ENCODE assay signal across 18 cellular contexts in genomic region chr17:76934561-76935320, GRCh38.
DNase-seq lines count a peak whose midpoint lies in the region; ATAC-seq, FAIRE-seq and TF ChIP-seq lines count a peak whose summit lies in the region.
"Had no signal": no experiment of that assay in that cellular context is flagged by ENCODE, and none has a peak within 500 bp of the region (broad histone marks: within the 10 kb centered on the region; RNA-seq: fewer than 3 reads in every experiment).

No MANE protein-coding gene starts in this region.

- H3K4me2 ChIP-seq in A549 (peak overlapping the region; percentile 32; the same call in 2 of the 3 replicates), trophoblast cell (ENCODE audit: low read length) (no peak overlapping the region)

- no peak overlapping the region for H4K8ac ChIP-seq in trophoblast cell (ENCODE audit: low read depth, low read length)

- H3K4me3 ChIP-seq in A549 (no peak overlapping the region), trophoblast cell (ENCODE audit: low read depth, low read length) (no peak overlapping the region), upper lobe of left lung (no peak overlapping the region)
- H3K4me3 ChIP-seq: HAP-1, SJCRH30 had no signal

- no peak overlapping the region for H4K12ac ChIP-seq in trophoblast cell (ENCODE audit: low read depth, low read length)

- H3K9me3 ChIP-seq in A549, result no peaks in the 10 kb centered on the region
- H3K9me3 ChIP-seq in trophoblast cell (ENCODE audit: insufficient read depth, low read depth, low read length), result no peaks in the 10 kb centered on the region
- H3K9me3 ChIP-seq in upper lobe of left lung, result no peaks in the 10 kb centered on the region
- H3K9me3 ChIP-seq: HAP-1, SJCRH30 had no signal

- no peak overlapping the region for H2AK5ac ChIP-seq in trophoblast cell (ENCODE audit: low read length)

- FAIRE-seq in A549 (lab: Jason Lieb, UNC), result no peak
- peak; percentile 86 for FAIRE-seq in HTR-8/SVneo (lab: Jason Lieb, UNC)

- H2BK12ac ChIP-seq in trophoblast cell (ENCODE audit: low read length), result no peak overlapping the region

- POLR2A ChIA-PET in A549 (lab: Yijun Ruan, JAX), result no interaction called here

- TF ChIP-seq RAD21 in A549 (conservative IDR thresholded peaks at IDR 0.05 in 1 of 2, IDR thresholded peaks at IDR 0.05 in 1 of 2), result no peak

- H3K79me2 ChIP-seq in trophoblast cell (ENCODE audit: control insufficient read depth, insufficient read depth, low read length, poor library complexity), result no peaks in the 10 kb centered on the region

- no peaks in the 10 kb centered on the region for H3K9me3 Mint-ChIP-seq in activated T-helper 17 cell treated with anti-CD3 and anti-CD28 coated beads, Interleukin-2, amount 50 U/mL, for 72 hours
- H3K9me3 Mint-ChIP-seq: IgD-negative memory B cell had no signal

- H4K91ac ChIP-seq in trophoblast cell (ENCODE audit: low read depth, low read length), result no peak overlapping the region

- ATAC-seq in A549, result peak in 1 of 2 experiments; percentile 43; a peak in 3 of 6 replicates
- no peak for ATAC-seq in activated T-helper 17 cell treated with anti-CD3 and anti-CD28 coated beads, Interleukin-2, amount 50 U/mL, for 72 hours (replicated peaks)
- no peak for ATAC-seq in GM21723 (IDR thresholded peaks at IDR 0.05; ENCODE audit: unreplicated experiment)
- no peak for ATAC-seq in upper lobe of left lung (ENCODE audit: low FRiP score in 2 of 2)

- H3K4me1 ChIP-seq in A549, result peaks cover 14% of the 10 kb centered on the region
- H3K4me1 ChIP-seq in trophoblast cell (ENCODE audit: control insufficient read depth in 1 of 2, insufficient read depth in 2 of 2, low read length in 2 of 2), result peaks cover 0 to 4% of the 10 kb centered on the region in 2 experiments
- H3K4me1 ChIP-seq in upper lobe of left lung, result no peaks in the 10 kb centered on the region
- H3K4me1 ChIP-seq: HAP-1 had no signal

- H3K14ac ChIP-seq in trophoblast cell (ENCODE audit: low read length), result no peak overlapping the region

- no peak overlapping the region for H3K23ac ChIP-seq in trophoblast cell (ENCODE audit: low read length)

- no peak overlapping the region for H3K9ac ChIP-seq in trophoblast cell (ENCODE audit: low read length)

- no peak overlapping the region for H2BK120ac ChIP-seq in trophoblast cell (ENCODE audit: insufficient read depth, low read length, poor library complexity)

- no peaks in the 10 kb centered on the region for H3K27me3 ChIP-seq in trophoblast cell (ENCODE audit: insufficient read depth, low read length)
- no peaks in the 10 kb centered on the region for H3K27me3 ChIP-seq in upper lobe of left lung
- H3K27me3 ChIP-seq: SJCRH30 had no signal

- H3K4ac ChIP-seq in trophoblast cell (ENCODE audit: low read depth, low read length), result no peak overlapping the region

- peaks cover 5% of the 10 kb centered on the region for H3K27me3 Mint-ChIP-seq in activated T-helper 17 cell treated with anti-CD3 and anti-CD28 coated beads, Interleukin-2, amount 50 U/mL, for 72 hours

- no peaks in the 10 kb centered on the region for H3K79me1 ChIP-seq in trophoblast cell (ENCODE audit: low read length)

- H3K36me3 ChIP-seq in trophoblast cell (ENCODE audit: control insufficient read depth in 1 of 2, insufficient read depth in 2 of 2, low read length in 2 of 2), result no peaks in the 10 kb centered on the region
- H3K36me3 ChIP-seq in upper lobe of left lung, result no peaks in the 10 kb centered on the region
- H3K36me3 ChIP-seq: HAP-1, SJCRH30 had no signal

- no peak overlapping the region for H2AFZ ChIP-seq in trophoblast cell (ENCODE audit: insufficient read depth, low read length, poor library complexity)

- TF ChIP-seq POLR2A in A549 (IDR thresholded peaks at IDR 0.05; ENCODE audit: low read length), result no peak
- TF ChIP-seq POLR2A in upper lobe of left lung (IDR thresholded peaks at IDR 0.05), result no peak

- H2BK5ac ChIP-seq in trophoblast cell (ENCODE audit: low read depth, low read length, poor library complexity), result no peak overlapping the region

- WGBS in A549 (ENCODE audit: missing lambda C conversion rate), result 66% methylated on average over 12 of the region's 12 CpGs
- WGBS in trophoblast cell (ENCODE audit: extremely low coverage, insufficient coverage, insufficient read length), result no CpG with 5 or more reads among the region's 12 CpGs
- WGBS in upper lobe of left lung, 2 donors, result 68 to 77% methylated on average over 12 of the region's 12 CpGs

- H3K4me3 Mint-ChIP-seq in activated T-helper 17 cell treated with anti-CD3 and anti-CD28 coated beads, Interleukin-2, amount 50 U/mL, for 72 hours, result no peak overlapping the region
- H3K4me3 Mint-ChIP-seq: IgD-negative memory B cell had no signal

- DNase-seq in A549 (ENCODE audit: low read depth in 1 of 2, low spot score in 1 of 2) (no peak), HTR-8/SVneo (ENCODE audit: insufficient read length, low spot score) (peak; percentile 57), trophoblast cell (peak; percentile 82 to 84), Kasumi-1 (lab: John Stamatoyannopoulos, UW) (no peak), upper lobe of left lung (no peak), foreskin melanocyte (no peak)
- DNase-seq: 8988T, MV-4-11, NCI-H1417, NCI-H187 treated with DMSO at 0.1 percent for 48 hours, NCI-H526 treated with DMSO at 0.1 percent for 48 hours had no signal

- no peaks in the 10 kb centered on the region for H3K36me3 Mint-ChIP-seq in activated T-helper 17 cell treated with anti-CD3 and anti-CD28 coated beads, Interleukin-2, amount 50 U/mL, for 72 hours (ENCODE audit: low read depth)
- H3K36me3 Mint-ChIP-seq: IgD-negative memory B cell had no signal

- H3K27ac Mint-ChIP-seq in activated T-helper 17 cell treated with anti-CD3 and anti-CD28 coated beads, Interleukin-2, amount 50 U/mL, for 72 hours, result peak overlapping the region; percentile 22

- peak overlapping the region in 1 of 2 experiments; percentile 55; a peak in 3 of 6 replicates for H3K27ac ChIP-seq in A549
- H3K27ac ChIP-seq in trophoblast cell (ENCODE audit: low read depth, low read length), result no peak overlapping the region
- H3K27ac ChIP-seq in upper lobe of left lung, result no peak overlapping the region
- H3K27ac ChIP-seq: C4-2B, RWPE1, SJCRH30 had no signal

- H3K18ac ChIP-seq in trophoblast cell (ENCODE audit: low read length), result no peak overlapping the region

- CTCF ChIA-PET in A549 (lab: Yijun Ruan, JAX), result interaction anchor here (1.2 to 2.4 kb wide), 6 partner anchors 12 to 131 kb away, joined by 4 to 16 read pairs (median 7); partner anchors contain the start of gene MGAT5B

- TF ChIP-seq EP300 in A549 (IDR thresholded peaks at IDR 0.05), result no peak
- TF ChIP-seq EP300 in upper lobe of left lung (IDR thresholded peaks at IDR 0.05), result no peak

- no peaks in the 10 kb centered on the region for H3K4me1 Mint-ChIP-seq in activated T-helper 17 cell treated with anti-CD3 and anti-CD28 coated beads, Interleukin-2, amount 50 U/mL, for 72 hours
- H3K4me1 Mint-ChIP-seq: IgD-negative memory B cell had no signal

- no peak for TF ChIP-seq CTCF in A549 (IDR thresholded peaks at IDR 0.05)
- no peak for TF ChIP-seq CTCF in upper lobe of left lung (IDR thresholded peaks at IDR 0.05)

TF ChIP-seq in A549, 52 proteins besides CTCF, POLR2A, EP300 and RAD21:
- TF ChIP-seq ATOH8 (CRISPR knock-in tag; IDR thresholded peaks at IDR 0.05; ENCODE audit: low read depth), result no peak
- no peak for TF ChIP-seq HOXA7 (CRISPR knock-in tag; IDR thresholded peaks at IDR 0.05)
- no peak for TF ChIP-seq GATA3 (IDR thresholded peaks at IDR 0.05; ENCODE audit: borderline replicate concordance)
- no peak for TF ChIP-seq HMGXB4 (CRISPR knock-in tag; IDR thresholded peaks at IDR 0.05; ENCODE audit: borderline replicate concordance)
- no peak for TF ChIP-seq ZSCAN20 (CRISPR knock-in tag; IDR thresholded peaks at IDR 0.05)
- no peak for TF ChIP-seq RCOR1 (IDR thresholded peaks at IDR 0.05; ENCODE audit: low read depth, low read length)
- no peak for TF ChIP-seq RFX5 (IDR thresholded peaks at IDR 0.05)
- TF ChIP-seq ZNF302 (CRISPR knock-in tag; IDR thresholded peaks at IDR 0.05), result no peak
- TF ChIP-seq USF2 (IDR thresholded peaks at IDR 0.05), result no peak

Comparison
In these comparisons a context has a peak if more than half of its experiments do, and no peak if none do; other contexts are left out.
1. DNase-seq: peak in HTR-8/SVneo (single experiment) and trophoblast cell (2 of 2); none in A549 (0 of 2), Kasumi-1 (0 of 2), upper lobe of left lung (0 of 2) and foreskin melanocyte (single experiment).